29 cellular contexts compared by ENCODE assay signal in the genomic region with DNA sequence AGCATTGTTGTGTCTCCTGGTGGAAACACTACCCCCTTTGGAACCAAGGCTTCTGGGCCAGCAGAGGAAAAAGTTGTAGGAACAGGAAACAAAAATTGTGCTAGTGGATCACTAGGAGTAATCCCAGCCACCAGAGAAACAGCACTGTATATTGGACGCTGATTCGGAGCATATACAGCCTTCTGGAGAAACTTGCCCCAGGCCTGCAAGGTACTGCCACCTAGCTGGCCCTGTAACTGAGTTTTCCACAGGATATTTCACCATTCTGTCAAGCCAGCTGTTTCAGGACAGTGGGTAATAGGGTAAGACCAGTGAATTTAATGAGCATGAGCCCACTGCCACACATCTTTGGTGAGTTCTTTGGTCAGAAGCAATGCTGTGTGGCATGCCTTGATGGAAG.
"Had no signal": no experiment of that assay in that cellular context is flagged by ENCODE, and none has a peak within 500 bp of the region (broad histone marks: within the 10 kb centered on the region; RNA-seq: fewer than 3 reads in every experiment).

No MANE protein-coding gene starts in this region.

- H3K4me2 ChIP-seq: smooth muscle cell had no signal

- H3K4me3 ChIP-seq: coronary artery, mucosa of descending colon, smooth muscle cell, stomach, thyroid gland had no signal

- H3K4me1 Mint-ChIP-seq: immature natural killer cell; naive B cell; stimulated activated effector memory CD8-positive, alpha-beta T cell treated with anti-CD3 and anti-CD28 coated beads, Interleukin-12 subunit alpha, Interleukin-12 subunit beta, amount 100 ng/mL, for 72 hours had no signal

- ATAC-seq: left lobe of liver; sciatic nerve; stimulated activated effector memory CD8-positive, alpha-beta T cell treated with anti-CD3 and anti-CD28 coated beads, Interleukin-12 subunit alpha, Interleukin-12 subunit beta, amount 100 ng/mL, for 72 hours had no signal

- H3K9ac ChIP-seq: parathyroid adenoma had no signal

- DNase-seq: dermis blood vessel endothelial cell; effector memory CD4-positive, alpha-beta T cell; erythroblast; hypothalamus; immature natural killer cell; islet precursor cell; kidney glomerular epithelial cell; mesenchymal stem cell; mucosa of descending colon; naive B cell; stimulated activated CD4-positive, alpha-beta T cell treated with anti-CD3 and anti-CD28 coated beads, Interleukin-12 subunit alpha, Interleukin-12 subunit beta, amount 100 ng/mL, for 4 hours; stimulated activated CD4-positive, alpha-beta T cell treated with anti-CD3 and anti-CD28 coated beads, Interleukin-1b, Interleukin-23, amount 100 ng/mL, for 48 hours; stimulated activated CD4-positive, alpha-beta T cell treated with anti-CD3 and anti-CD28 coated beads, Interleukin-4, amount 100 ng/mL, for 1 hour; stimulated activated naive CD4-positive, alpha-beta T cell treated with Interleukin-2 at 50 U/mL for 16 hours; stomach; thyroid gland; trophoblast cell had no signal

- H3K4me1 ChIP-seq: parathyroid adenoma, stomach, thyroid gland had no signal

- H3K27ac Mint-ChIP-seq: immature natural killer cell; mesothelial cell of epicardium; natural killer cell treated with Interleukin-12 subunit alpha and Interleukin-12 subunit beta and Interleukin-15 and Interleukin-18, amount 100 ng/mL, for 72 hours; progenitor cell of endocrine pancreas; stimulated activated effector memory CD8-positive, alpha-beta T cell treated with anti-CD3 and anti-CD28 coated beads, Interleukin-12 subunit alpha, Interleukin-12 subunit beta, amount 100 ng/mL, for 72 hours had no signal

- H3K27me3 Mint-ChIP-seq: naive B cell; natural killer cell treated with Interleukin-12 subunit alpha and Interleukin-12 subunit beta and Interleukin-15 and Interleukin-18, amount 100 ng/mL, for 72 hours; progenitor cell of endocrine pancreas had no signal

- H3K9me3 Mint-ChIP-seq: immature natural killer cell; natural killer cell treated with Interleukin-12 subunit alpha and Interleukin-12 subunit beta and Interleukin-15 and Interleukin-18, amount 100 ng/mL, for 72 hours; stimulated activated effector memory CD8-positive, alpha-beta T cell treated with anti-CD3 and anti-CD28 coated beads, Interleukin-12 subunit alpha, Interleukin-12 subunit beta, amount 100 ng/mL, for 72 hours had no signal

- H3K4me3 Mint-ChIP-seq: immature natural killer cell; mesothelial cell of epicardium; naive B cell; natural killer cell treated with Interleukin-12 subunit alpha and Interleukin-12 subunit beta and Interleukin-15 and Interleukin-18, amount 100 ng/mL, for 72 hours; neural crest cell; stimulated activated effector memory CD8-positive, alpha-beta T cell treated with anti-CD3 and anti-CD28 coated beads, Interleukin-12 subunit alpha, Interleukin-12 subunit beta, amount 100 ng/mL, for 72 hours had no signal

- H3K79me2 ChIP-seq: parathyroid adenoma had no signal

- H3K9me3 ChIP-seq: thyroid gland had no signal

- H2AFZ ChIP-seq: parathyroid adenoma had no signal

- H3K27ac ChIP-seq: coronary artery, parathyroid adenoma, stomach, thyroid gland had no signal

- H3K36me3 Mint-ChIP-seq: naive B cell; natural killer cell treated with Interleukin-12 subunit alpha and Interleukin-12 subunit beta and Interleukin-15 and Interleukin-18, amount 100 ng/mL, for 72 hours; stimulated activated effector memory CD8-positive, alpha-beta T cell treated with anti-CD3 and anti-CD28 coated beads, Interleukin-12 subunit alpha, Interleukin-12 subunit beta, amount 100 ng/mL, for 72 hours had no signal

- H3K36me3 ChIP-seq: stomach, thyroid gland had no signal

- FAIRE-seq: endometrium, frontal cortex had no signal

- H3K27me3 ChIP-seq: stomach, thyroid gland had no signal
